In genomic region chr9:89426389-89426961, GRCh38 we compare ENCODE assay signal across 8 cellular contexts.
DNase-seq lines count a peak whose midpoint lies in the region; ATAC-seq, FAIRE-seq and TF ChIP-seq lines count a peak whose summit lies in the region.

No MANE protein-coding gene starts in this region.

- no peak for TF ChIP-seq CTCF in activated CD8-positive, alpha-beta T cell treated with anti-CD3 and anti-CD28 coated beads for 36 hours (IDR thresholded peaks at IDR 0.05)
- no peak for TF ChIP-seq CTCF in D721Med (IDR thresholded peaks at IDR 0.05; ENCODE audit: insufficient read depth, missing control alignments)

- H3K4me1 Mint-ChIP-seq in activated CD8-positive, alpha-beta T cell treated with anti-CD3 and anti-CD28 coated beads for 36 hours (ENCODE audit: low read depth), result peaks cover 99% of the 10 kb centered on the region

- intact Hi-C loops in activated CD8-positive, alpha-beta T cell treated with anti-CD3 and anti-CD28 coated beads for 36 hours (cut with micrococcal nuclease), result no loop called here

- peaks cover 78% of the 10 kb centered on the region for H3K36me3 Mint-ChIP-seq in activated CD8-positive, alpha-beta T cell treated with anti-CD3 and anti-CD28 coated beads for 36 hours (ENCODE audit: low read depth)

- CTCF ChIA-PET in activated CD8-positive, alpha-beta T cell treated with anti-CD3 and anti-CD28 coated beads for 36 hours (lab: Charles Lee), result interaction anchor here (0.6 to 9.3 kb wide), 6 partner anchors 8 to 123 kb away, joined by 3 to 87 read pairs (median 24); no protein-coding TSS in a partner anchor

- H3K27ac Mint-ChIP-seq in activated CD8-positive, alpha-beta T cell treated with anti-CD3 and anti-CD28 coated beads for 36 hours, result peak overlapping the region; percentile 98

- no peak for FAIRE-seq in D721Med (lab: Jason Lieb, UNC)

- ATAC-seq in HG02981 (IDR thresholded peaks at IDR 0.05; ENCODE audit: unreplicated experiment), result peak; percentile 69
- peak; percentile 21 for ATAC-seq in activated CD8-positive, alpha-beta T cell treated with anti-CD3 and anti-CD28 coated beads for 36 hours
- peak; percentile 35 for ATAC-seq in stimulated activated naive CD8-positive, alpha-beta T cell treated with anti-CD3 and anti-CD28 coated beads, Interleukin-15, Interleukin-2, amounts not matched to agents 100 U/mL and 50 U/mL, for 24 hours

- H3K27me3 Mint-ChIP-seq in activated CD8-positive, alpha-beta T cell treated with anti-CD3 and anti-CD28 coated beads for 36 hours, result no peaks in the 10 kb centered on the region

- H3K4me3 Mint-ChIP-seq in activated CD8-positive, alpha-beta T cell treated with anti-CD3 and anti-CD28 coated beads for 36 hours, result peak overlapping the region; percentile 65

- POLR2A ChIA-PET in activated CD8-positive, alpha-beta T cell treated with anti-CD3 and anti-CD28 coated beads for 36 hours (lab: Charles Lee), result interaction anchor here (0.6 to 5.7 kb wide), 18 partner anchors 9 to 122 kb away, joined by 3 to 39 read pairs (median 6); no protein-coding TSS in a partner anchor

- H3K9me3 Mint-ChIP-seq in activated CD8-positive, alpha-beta T cell treated with anti-CD3 and anti-CD28 coated beads for 36 hours, result peaks cover 11% of the 10 kb centered on the region

- peak; percentile 72 for DNase-seq in activated effector memory CD4-positive, alpha-beta T cell treated with anti-CD3 and anti-CD28 coated beads, Interleukin-2, amount 50 U/mL, for 16 hours
- DNase-seq in activated effector memory CD4-positive, alpha-beta T cell treated with Interleukin-2 at 50 U/mL for 16 hours, result no peak
- DNase-seq in activated CD8-positive, alpha-beta T cell treated with anti-CD3 and anti-CD28 coated beads for 36 hours, result peak; percentile 79
- peak; percentile 73 for DNase-seq in stimulated activated naive CD8-positive, alpha-beta T cell treated with anti-CD3 and anti-CD28 coated beads, Interleukin-15, Interleukin-2, amounts not matched to agents 100 U/mL and 50 U/mL, for 24 hours
- no peak for DNase-seq in HuH-7.5 (ENCODE audit: low spot score)
- no peak for DNase-seq in hippocampal formation (lab: John Stamatoyannopoulos, UW)
- no peak for DNase-seq in D721Med (ENCODE audit: insufficient read length, low spot score)

Comparison
In these comparisons a context has a peak if more than half of its experiments do, and no peak if none do; other contexts are left out.
1. DNase-seq: peak in activated effector memory CD4-positive, alpha-beta T cell treated with anti-CD3 and anti-CD28 coated beads, Interleukin-2, amount 50 U/mL, for 16 hours (single experiment), activated CD8-positive, alpha-beta T cell treated with anti-CD3 and anti-CD28 coated beads for 36 hours (single experiment) and stimulated activated naive CD8-positive, alpha-beta T cell treated with anti-CD3 and anti-CD28 coated beads, Interleukin-15, Interleukin-2, amounts not matched to agents 100 U/mL and 50 U/mL, for 24 hours (single experiment); none in activated effector memory CD4-positive, alpha-beta T cell treated with Interleukin-2 at 50 U/mL for 16 hours (single experiment), HuH-7.5 (single experiment), hippocampal formation (0 of 2) and D721Med (single experiment).
2. Peak in every context shown above with its lines, with median percentiles within 50 percentile points of each other: ATAC-seq.